Comparison of ENCODE assay signal across 8 cellular contexts in genomic region chr6:19024737-19025136, GRCh38.
DNase-seq lines count a peak whose midpoint lies in the region; ATAC-seq, FAIRE-seq and TF ChIP-seq lines count a peak whose summit lies in the region.

No MANE protein-coding gene starts in this region.

- no TSS peak for BruUV-seq in HepG2 (replicated peaks; lab: Mats Ljungman, UMichigan)

- H3K9ac ChIP-seq in astrocyte (ENCODE audit: low read length) (no peak overlapping the region), HepG2 (ENCODE audit: insufficient read depth, low read depth, low read length) (no peak overlapping the region)

- H2AFZ ChIP-seq in astrocyte (ENCODE audit: low read depth, low read length), result no peak overlapping the region
- no peak overlapping the region for H2AFZ ChIP-seq in HepG2 (ENCODE audit: low read length)

- no peak for FAIRE-seq in astrocyte (lab: Jason Lieb, UNC)
- peak; percentile 56 for FAIRE-seq in HepG2 (lab: Jason Lieb, UNC)

- TF ChIP-seq EP300 in HepG2 (IDR thresholded peaks at IDR 0.05; ENCODE audit: low read depth in 2 of 2, low read length in 2 of 2), result no peak
- no peak for TF ChIP-seq EP300 in HepG2 (CRISPR knock-in tag; IDR thresholded peaks at IDR 0.05; ENCODE audit: borderline replicate concordance)

- H3K4me3 Mint-ChIP-seq in astrocyte (ENCODE audit: unreplicated experiment), result no peak overlapping the region
- no peak overlapping the region for H3K4me3 Mint-ChIP-seq in CD8-positive, alpha-beta T cell

- H3K27ac ChIP-seq in astrocyte (ENCODE audit: low read depth, low read length) (no peak overlapping the region), HepG2 (ENCODE audit: extremely low read length, insufficient read depth, low read length) (no peak overlapping the region)
- H3K27ac ChIP-seq in CD8-positive, alpha-beta T cell (ENCODE audit: low read depth, low read length), result no peak overlapping the region

- H3K27me3 ChIP-seq in astrocyte (ENCODE audit: insufficient read depth, low read length) (no peaks in the 10 kb centered on the region), HepG2 (ENCODE audit: control insufficient read depth in 1 of 2, insufficient read depth in 2 of 2, low read length in 2 of 2) (no peaks in the 10 kb centered on the region)
- H3K27me3 ChIP-seq in CD8-positive, alpha-beta T cell (ENCODE audit: insufficient read depth, low read length), result no peaks in the 10 kb centered on the region

- TF ChIP-seq POLR2A in HepG2 (IDR thresholded peaks at IDR 0.05; ENCODE audit: insufficient read depth in 1 of 2, low read depth in 2 of 2, low read length in 2 of 2), result no peak

- H3K27ac Mint-ChIP-seq in astrocyte (ENCODE audit: unreplicated experiment), result no peak overlapping the region
- H3K27ac Mint-ChIP-seq in CD8-positive, alpha-beta T cell, result no peak overlapping the region

- H3K36me3 Mint-ChIP-seq in astrocyte (ENCODE audit: low read depth, unreplicated experiment), result no peaks in the 10 kb centered on the region
- H3K36me3 Mint-ChIP-seq in CD8-positive, alpha-beta T cell, result no peaks in the 10 kb centered on the region

- H3K4me3 ChIP-seq in astrocyte (ENCODE audit: insufficient read depth, low read depth, low read length) (no peak overlapping the region), HepG2 (replicated peaks in 1 of 3; ENCODE audit: insufficient read depth in 1 of 3, low read depth in 2 of 3, low read length in 3 of 3) (no peak overlapping the region)
- H3K4me3 ChIP-seq in CD8-positive, alpha-beta T cell (ENCODE audit: low read depth, low read length), result no peak overlapping the region

- WGBS in HepG2 (ENCODE audit: low lambda C conversion rate), result 0% methylated on average over 4 of the region's 4 CpGs

- H3K36me3 ChIP-seq in astrocyte (ENCODE audit: insufficient read depth, low read length), result no peaks in the 10 kb centered on the region
- no peaks in the 10 kb centered on the region for H3K36me3 ChIP-seq in HepG2 (replicated peaks in 1 of 2; ENCODE audit: control insufficient read depth in 1 of 2, insufficient read depth in 2 of 2, low read length in 2 of 2)
- no peaks in the 10 kb centered on the region for H3K36me3 ChIP-seq in CD8-positive, alpha-beta T cell (ENCODE audit: insufficient read depth, low read length)

- no peaks in the 10 kb centered on the region for H3K4me1 Mint-ChIP-seq in astrocyte (ENCODE audit: low read depth, unreplicated experiment)
- H3K4me1 Mint-ChIP-seq in CD8-positive, alpha-beta T cell (ENCODE audit: low read depth), result no peaks in the 10 kb centered on the region

- H3K4me1 ChIP-seq in astrocyte (ENCODE audit: insufficient read depth, low read length) (no peaks in the 10 kb centered on the region), HepG2 (ENCODE audit: insufficient read depth, low read length) (no peaks in the 10 kb centered on the region)
- no peaks in the 10 kb centered on the region for H3K4me1 ChIP-seq in CD8-positive, alpha-beta T cell (ENCODE audit: insufficient read depth, low read length)

- POLR2A ChIA-PET in HepG2 (lab: Yijun Ruan, JAX), result no interaction called here
- POLR2A ChIA-PET in CD8-positive, alpha-beta T cell (lab: Charles Lee), result no interaction called here

- H3K9me3 Mint-ChIP-seq in astrocyte (ENCODE audit: unreplicated experiment), result no peaks in the 10 kb centered on the region
- H3K9me3 Mint-ChIP-seq in CD8-positive, alpha-beta T cell, result peaks cover 5% of the 10 kb centered on the region

- no peaks in the 10 kb centered on the region for H3K27me3 Mint-ChIP-seq in astrocyte (ENCODE audit: low read depth, unreplicated experiment)
- no peaks in the 10 kb centered on the region for H3K27me3 Mint-ChIP-seq in CD8-positive, alpha-beta T cell (ENCODE audit: low read depth)

- CTCF ChIA-PET in HepG2 (lab: Yijun Ruan, JAX; ENCODE audit: low intra/inter-chr PET ratio, low total read pairs), result interaction anchor here (0.9 to 2.3 kb wide), 3 partner anchors 827 to 1032 kb away, joined by 3 to 12 read pairs (median 4); no protein-coding TSS in a partner anchor
- CTCF ChIA-PET in CD8-positive, alpha-beta T cell (lab: Charles Lee), result no interaction called here

- intact Hi-C loops in HepG2 (cut with micrococcal nuclease; ENCODE audit: unreplicated experiment), result loop anchor here (2.0 to 10.0 kb wide), 2 partner anchors 190 to 848 kb away; no protein-coding TSS in a partner anchor
- intact Hi-C loops in CD8-positive, alpha-beta T cell (cut with DNase I, micrococcal nuclease), result no loop called here

- in situ Hi-C loops in G401 (cut with HindIII; ENCODE audit: low sequenced_read_pairs) (no loop called here), HepG2 (cut with HindIII; ENCODE audit: extremely low pct_ligation_motif_present, low pct_unique_long_range_greater_than_20kb) (no loop called here)

- peak; percentile 37 for DNase-seq in G401 (ENCODE audit: low spot score)
- DNase-seq in NCI-H146 treated with DMSO at 0.1 percent for 48 hours (lab: John Stamatoyannopoulos, UW; ENCODE audit: unreplicated experiment), result peak; percentile 40
- DNase-seq in astrocyte (ENCODE audit: low read depth), result peak; percentile 18
- DNase-seq in HepG2 (ENCODE audit: low spot score), result peak; percentile 30
- DNase-seq in T-helper 9 cell, result no peak
- DNase-seq in CD8-positive, alpha-beta T cell, result no peak

- no peaks in the 10 kb centered on the region for H4K20me1 ChIP-seq in astrocyte (ENCODE audit: insufficient read depth, low read length)
- H4K20me1 ChIP-seq in HepG2 (ENCODE audit: insufficient read depth, low read length), result no peaks in the 10 kb centered on the region

- TF ChIP-seq CTCF in astrocyte (IDR thresholded peaks at IDR 0.05; ENCODE audit: insufficient read depth, low read depth, low read length) (peak; percentile 52), HepG2 (CRISPR knock-in tag; IDR thresholded peaks at IDR 0.05) (peak; percentile 59)
- no peak for TF ChIP-seq CTCF in CD8-positive, alpha-beta T cell (IDR thresholded peaks at IDR 0.05)

- no peak for TF ChIP-seq RAD21 in HepG2 (CRISPR knock-in tag; IDR thresholded peaks at IDR 0.05)

- ATAC-seq in HepG2 (peak; percentile 78), HG02981 (IDR thresholded peaks at IDR 0.05; ENCODE audit: unreplicated experiment) (no peak), HG03460 (IDR thresholded peaks at IDR 0.05; ENCODE audit: unreplicated experiment) (no peak)
- no peak for ATAC-seq in CD8-positive, alpha-beta T cell

- H3K79me2 ChIP-seq in astrocyte (ENCODE audit: insufficient read depth, low read length) (no peaks in the 10 kb centered on the region), HepG2 (ENCODE audit: insufficient read depth, low read length) (no peaks in the 10 kb centered on the region)

- H3K4me2 ChIP-seq in astrocyte (ENCODE audit: low read length), result no peak overlapping the region
- H3K4me2 ChIP-seq in HepG2 (ENCODE audit: low read depth, low read length), result no peak overlapping the region

- H3K9me3 ChIP-seq in astrocyte (ENCODE audit: insufficient read depth, low read depth, low read length), result no peaks in the 10 kb centered on the region
- H3K9me3 ChIP-seq in HepG2 (ENCODE audit: low read length), result peaks cover 4% of the 10 kb centered on the region; the same call in 1 of the 2 replicates
- no peaks in the 10 kb centered on the region for H3K9me3 ChIP-seq in CD8-positive, alpha-beta T cell (ENCODE audit: low read length)

TF ChIP-seq in HepG2, 621 proteins besides CTCF, POLR2A, EP300 and RAD21:
- TF ChIP-seq STAG1 (CRISPR knock-in tag; IDR thresholded peaks at IDR 0.05) (peak; percentile 76), SMC3 (IDR thresholded peaks at IDR 0.05; ENCODE audit: low read length) (peak; percentile 37; the same call in 1 of the 2 replicates), ASH2L (IDR thresholded peaks at IDR 0.05; ENCODE audit: insufficient read length, low read depth, low read length) (no peak)

Comparison
In these comparisons a context has a peak if more than half of its experiments do, and no peak if none do; other contexts are left out.
1. DNase-seq: peak in G401 (single experiment), NCI-H146 treated with DMSO at 0.1 percent for 48 hours (single experiment), astrocyte (single experiment) and HepG2 (single experiment); none in T-helper 9 cell (single experiment) and CD8-positive, alpha-beta T cell (0 of 7).